Comparison of ENCODE assay signal across 32 cellular contexts in genomic region chr3:139108253-139108969, GRCh38.
"Had no signal": no experiment of that assay in that cellular context is flagged by ENCODE, and none has a peak within 500 bp of the region (broad histone marks: within the 10 kb centered on the region; RNA-seq: fewer than 3 reads in every experiment).

No MANE protein-coding gene starts in this region.

- H3K9me3 ChIP-seq: body of pancreas, heart left ventricle, lower lobe of right lung, mucosa of descending colon, prostate gland, thoracic aorta, uterus had no signal

- H3K4me1 Mint-ChIP-seq: WTC11 had no signal

- H3K4me1 ChIP-seq: heart left ventricle, lower lobe of right lung, prostate gland, uterus had no signal

- H3K27ac ChIP-seq: body of pancreas, cardiac muscle cell, heart left ventricle, lower lobe of right lung, prostate gland, skin epidermis, thoracic aorta, uterus had no signal

- H3K36me3 ChIP-seq: cardiac muscle cell, heart left ventricle, lower lobe of right lung, prostate gland, thoracic aorta, uterus had no signal

- H3K27me3 ChIP-seq: body of pancreas, uterus had no signal

- H3K27ac Mint-ChIP-seq: activated CD4-positive, alpha-beta T cell treated with anti-CD3 and anti-CD28 coated beads for 36 hours; activated naive CD8-positive, alpha-beta T cell; activated T-cell treated with anti-CD3 and anti-CD28 coated beads, Interleukin-2, amount 50 U/mL, for 72 hours; natural killer cell treated with Interleukin-12 subunit alpha and Interleukin-12 subunit beta and Interleukin-15 and Interleukin-18, amount 100 ng/mL, for 72 hours; stimulated activated effector memory CD8-positive, alpha-beta T cell treated with anti-CD3 and anti-CD28 coated beads, Interleukin-12 subunit alpha, Interleukin-12 subunit beta, amount 100 ng/mL, for 72 hours; stimulated activated naive CD8-positive, alpha-beta T cell treated with anti-CD3 and anti-CD28 coated beads, Interleukin-15, Interleukin-2, amounts not matched to agents 100 ng/mL and 50 ng/mL, for 24 hours; T-helper 17 cell; WTC11 had no signal

- H3K9me3 Mint-ChIP-seq: activated T-cell treated with anti-CD3 and anti-CD28 coated beads, Interleukin-2, amount 50 U/mL, for 72 hours; natural killer cell treated with Interleukin-12 subunit alpha and Interleukin-12 subunit beta and Interleukin-15 and Interleukin-18, amount 100 ng/mL, for 72 hours; stimulated activated effector memory CD8-positive, alpha-beta T cell treated with anti-CD3 and anti-CD28 coated beads, Interleukin-12 subunit alpha, Interleukin-12 subunit beta, amount 100 ng/mL, for 72 hours; stimulated activated naive CD8-positive, alpha-beta T cell treated with anti-CD3 and anti-CD28 coated beads, Interleukin-15, Interleukin-2, amounts not matched to agents 100 ng/mL and 50 ng/mL, for 24 hours; WTC11 had no signal

- H3K36me3 Mint-ChIP-seq: activated naive CD8-positive, alpha-beta T cell; natural killer cell treated with Interleukin-12 subunit alpha and Interleukin-12 subunit beta and Interleukin-15 and Interleukin-18, amount 100 ng/mL, for 72 hours; stimulated activated effector memory CD8-positive, alpha-beta T cell treated with anti-CD3 and anti-CD28 coated beads, Interleukin-12 subunit alpha, Interleukin-12 subunit beta, amount 100 ng/mL, for 72 hours; WTC11 had no signal

- H3K27me3 Mint-ChIP-seq: activated naive CD8-positive, alpha-beta T cell had no signal

- H3K4me3 Mint-ChIP-seq: activated CD4-positive, alpha-beta T cell treated with anti-CD3 and anti-CD28 coated beads for 36 hours; activated naive CD8-positive, alpha-beta T cell; activated T-cell treated with anti-CD3 and anti-CD28 coated beads, Interleukin-2, amount 50 U/mL, for 72 hours; natural killer cell treated with Interleukin-12 subunit alpha and Interleukin-12 subunit beta and Interleukin-15 and Interleukin-18, amount 100 ng/mL, for 72 hours; stimulated activated effector memory CD8-positive, alpha-beta T cell treated with anti-CD3 and anti-CD28 coated beads, Interleukin-12 subunit alpha, Interleukin-12 subunit beta, amount 100 ng/mL, for 72 hours; stimulated activated naive CD8-positive, alpha-beta T cell treated with anti-CD3 and anti-CD28 coated beads, Interleukin-15, Interleukin-2, amounts not matched to agents 100 ng/mL and 50 ng/mL, for 24 hours; T-helper 17 cell; WTC11 had no signal

- H3K4me3 ChIP-seq: body of pancreas, cardiac muscle cell, heart left ventricle, lower lobe of right lung, mucosa of descending colon, prostate gland, skin epidermis, thoracic aorta, uterus had no signal

- FAIRE-seq: endothelial cell of umbilical vein had no signal

- DNase-seq: activated CD4-positive, alpha-beta T cell treated with anti-CD3 and anti-CD28 coated beads for 36 hours; activated CD4-positive, alpha-beta T cell treated with anti-CD3 and anti-CD28 coated beads, Interleukin-2, amount 50 U/mL, for 4 hours; activated naive CD4-positive, alpha-beta T cell treated with Interleukin-2 at 50 U/mL for 16 hours; activated T-cell treated with anti-CD3 and anti-CD28 coated beads, Interleukin-2, amount 50 U/mL, for 72 hours; aorta; body of pancreas; cortex of kidney; foreskin fibroblast; heart left ventricle; kidney glomerular epithelial cell; lower lobe of right lung; mesendoderm; mucosa of descending colon; retina; stimulated activated CD4-positive, alpha-beta T cell treated with anti-CD3 and anti-CD28 coated beads, Interleukin-4, amount 100 ng/mL, for 24 hours; T-helper 17 cell; T1000; trophoblast cell; uterus had no signal

- ATAC-seq: activated CD4-positive, alpha-beta T cell treated with anti-CD3 and anti-CD28 coated beads for 36 hours; activated T-cell treated with anti-CD3 and anti-CD28 coated beads, Interleukin-2, amount 50 U/mL, for 72 hours; body of pancreas; heart left ventricle; left lobe of liver; lower lobe of right lung; mucosa of descending colon; natural killer cell treated with Interleukin-12 subunit alpha and Interleukin-12 subunit beta and Interleukin-15 and Interleukin-18, amount 100 ng/mL, for 72 hours; sciatic nerve; SK-N-SH treated with all-trans-retinoic acid at 6 μM for 48 hours; stimulated activated effector memory CD8-positive, alpha-beta T cell treated with anti-CD3 and anti-CD28 coated beads, Interleukin-12 subunit alpha, Interleukin-12 subunit beta, amount 100 ng/mL, for 72 hours; T-helper 17 cell; WTC11 had no signal
